Comparison of ENCODE assay signal across 13 cellular contexts in genomic region chr2:53519925-53520629, GRCh38.
DNase-seq lines count a peak whose midpoint lies in the region; ATAC-seq, FAIRE-seq and TF ChIP-seq lines count a peak whose summit lies in the region.
"Had no signal": no experiment of that assay in that cellular context is flagged by ENCODE, and none has a peak within 500 bp of the region (broad histone marks: within the 10 kb centered on the region; RNA-seq: fewer than 3 reads in every experiment).

No MANE protein-coding gene starts in this region.

- no peak overlapping the region for H3K27ac ChIP-seq in A549
- H3K27ac ChIP-seq: SK-N-MC, uterus, VCaP had no signal

- CTCF ChIA-PET in A549 (lab: Yijun Ruan, JAX): interaction anchor here (0.6 kb wide), 1 partner anchor 55 kb away, joined by 3 read pairs; no protein-coding TSS in a partner anchor

- TF ChIP-seq CTCF in A549 (IDR thresholded peaks at IDR 0.05): no peak

- POLR2A ChIA-PET in A549 (lab: Yijun Ruan, JAX): no interaction called here

- no peak for FAIRE-seq in A549 (lab: Jason Lieb, UNC)
- FAIRE-seq: GM19239 had no signal

- H3K9me3 ChIP-seq in A549: no peaks in the 10 kb centered on the region
- H3K9me3 ChIP-seq: uterus had no signal

- no peak overlapping the region for H3K4me3 ChIP-seq in A549
- H3K4me3 ChIP-seq: SK-N-MC, uterus had no signal

- DNase-seq in A549 (ENCODE audit: low read depth in 1 of 2, low spot score in 1 of 2) (no peak), NCI-H1092 treated with DMSO at 0.1 percent for 48 hours (lab: John Stamatoyannopoulos, UW) (peak; percentile 37), NCI-H774 (lab: John Stamatoyannopoulos, UW) (peak; percentile 74), medulla oblongata (ENCODE audit: extremely low spot score) (peak; percentile 15), HuH-7.5 (ENCODE audit: low spot score) (no peak), NOMO-1 treated with DMSO at 0.1 percent for 48 hours (lab: John Stamatoyannopoulos, UW; ENCODE audit: unreplicated experiment) (no peak), AG08396 (ENCODE audit: low spot score) (no peak)
- DNase-seq: HCEC 1CT, uterus had no signal

- 65% methylated on average over 7 of the region's 7 CpGs for WGBS in A549 (ENCODE audit: missing lambda C conversion rate)

- TF ChIP-seq RAD21 in A549 (conservative IDR thresholded peaks at IDR 0.05 in 1 of 2, IDR thresholded peaks at IDR 0.05 in 1 of 2): no peak

- ATAC-seq in A549 (no peak), HG02678 (IDR thresholded peaks at IDR 0.05; ENCODE audit: unreplicated experiment) (no peak)

- no peak overlapping the region for H3K4me2 ChIP-seq in A549

- TF ChIP-seq EP300 in A549 (IDR thresholded peaks at IDR 0.05): no peak

- no peaks in the 10 kb centered on the region for H3K4me1 ChIP-seq in A549
- H3K4me1 ChIP-seq: uterus had no signal

- TF ChIP-seq POLR2A in A549 (IDR thresholded peaks at IDR 0.05; ENCODE audit: low read length): no peak

TF ChIP-seq in A549, 52 proteins besides CTCF, POLR2A, EP300 and RAD21:
- TF ChIP-seq JUNB (IDR thresholded peaks at IDR 0.05) (no peak), FOSL2 (IDR thresholded peaks at IDR 0.05) (no peak), FOSL2 (CRISPR knock-in tag; IDR thresholded peaks at IDR 0.05) (peak; percentile 70)

Comparison
In these comparisons a context has a peak if more than half of its experiments do, and no peak if none do; other contexts are left out.
1. DNase-seq: peak in NCI-H1092 treated with DMSO at 0.1 percent for 48 hours (single experiment), NCI-H774 (single experiment) and medulla oblongata (single experiment); none in A549 (0 of 2), HuH-7.5 (single experiment), NOMO-1 treated with DMSO at 0.1 percent for 48 hours (single experiment) and AG08396 (single experiment).